ENCODE assay signal across 10 cellular contexts in the genomic region with DNA sequence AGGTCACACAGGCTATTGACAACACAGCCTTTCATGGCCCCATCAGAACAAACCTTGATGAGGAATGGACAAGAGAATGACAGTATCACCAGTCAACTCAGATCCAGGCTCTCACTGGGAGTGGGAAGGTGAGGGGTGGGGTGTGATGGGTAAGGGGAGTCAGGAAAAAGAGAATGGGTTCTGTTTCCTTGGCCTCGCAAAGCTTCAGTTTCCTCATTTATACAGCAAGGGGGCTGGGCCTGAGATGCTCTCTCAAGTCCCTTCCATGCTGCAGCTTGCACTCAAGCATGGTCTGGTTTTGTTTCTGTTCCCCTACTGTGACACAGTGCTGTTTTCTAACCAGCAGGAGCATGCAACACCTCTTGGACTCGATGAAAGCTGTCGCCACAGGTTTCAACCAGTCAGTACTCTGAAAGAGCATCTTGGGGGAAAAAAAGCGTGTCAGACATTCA.
DNase-seq lines count a peak whose midpoint lies in the region; ATAC-seq and TF ChIP-seq lines count a peak whose summit lies in the region.
"Had no signal": no experiment of that assay in that cellular context is flagged by ENCODE, and none has a peak within 500 bp of the region (broad histone marks: within the 10 kb centered on the region; RNA-seq: fewer than 3 reads in every experiment).

No MANE protein-coding gene starts in this region.

- H3K9me3 ChIP-seq in A673 (ENCODE audit: low read depth, low read length, poor library complexity, severe bottlenecking), result no peaks in the 10 kb centered on the region

- CTCF ChIA-PET in A673 (lab: Charles Lee), result no interaction called here

- H3K4me3 ChIP-seq in A673 (ENCODE audit: low read depth, low read length, poor library complexity, severe bottlenecking), result no peak overlapping the region

- BruUV-seq in A673 (replicated peaks; lab: Mats Ljungman, UMichigan), result no TSS peak

- H3K27ac Mint-ChIP-seq in stimulated activated naive B cell treated with anti-CD40 and anti-IgM and Interleukin-4, amounts not matched to agents 10 μg/mL and 1 μg/mL and 100 μg/mL, for 72 hours, result peak overlapping the region; percentile 70

- intact Hi-C loops in A673 (cut with micrococcal nuclease; ENCODE audit: unreplicated experiment), result no loop called here

- no peak for TF ChIP-seq CTCF in A673 (conservative IDR thresholded peaks at IDR 0.05; ENCODE audit: low read depth, low read length)

- DNase-seq in stimulated activated naive B cell treated with anti-CD40 and anti-IgM and Interleukin-4, amounts not matched to agents 10 μg/mL and 1 μg/mL and 100 μg/mL, for 72 hours, result peak; percentile 76
- DNase-seq in A673 (ENCODE audit: low spot score), result no peak
- no peak for DNase-seq in OCI-M1 (lab: John Stamatoyannopoulos, UW)
- no peak for DNase-seq in activated naive CD4-positive, alpha-beta T cell treated with anti-CD3 and anti-CD28 coated beads, Interleukin-2, amount 50 U/mL, for 16 hours
- DNase-seq: kidney glomerular epithelial cell, NCI-H1092 treated with DMSO at 0.1 percent for 48 hours had no signal

- H3K36me3 Mint-ChIP-seq in stimulated activated naive B cell treated with anti-CD40 and anti-IgM and Interleukin-4, amounts not matched to agents 10 μg/mL and 1 μg/mL and 100 μg/mL, for 72 hours, result no peaks in the 10 kb centered on the region

- no peaks in the 10 kb centered on the region for H3K27me3 Mint-ChIP-seq in stimulated activated naive B cell treated with anti-CD40 and anti-IgM and Interleukin-4, amounts not matched to agents 10 μg/mL and 1 μg/mL and 100 μg/mL, for 72 hours

- H3K4me1 ChIP-seq in A673 (ENCODE audit: insufficient read depth, low read length, poor library complexity, severe bottlenecking), result no peaks in the 10 kb centered on the region

- no peak overlapping the region for H3K27ac ChIP-seq in A673 (ENCODE audit: low read depth, low read length, poor library complexity, severe bottlenecking)

- no peaks in the 10 kb centered on the region for H3K9me3 Mint-ChIP-seq in stimulated activated naive B cell treated with anti-CD40 and anti-IgM and Interleukin-4, amounts not matched to agents 10 μg/mL and 1 μg/mL and 100 μg/mL, for 72 hours

- H3K4me3 Mint-ChIP-seq in stimulated activated naive B cell treated with anti-CD40 and anti-IgM and Interleukin-4, amounts not matched to agents 10 μg/mL and 1 μg/mL and 100 μg/mL, for 72 hours, result peak overlapping the region; percentile 13 to 56

- H3K36me3 ChIP-seq in A673 (ENCODE audit: insufficient read depth, low read length, poor library complexity, severe bottlenecking), result no peaks in the 10 kb centered on the region

- peaks cover 27 to 39% of the 10 kb centered on the region in 2 donors for H3K4me1 Mint-ChIP-seq in stimulated activated naive B cell treated with anti-CD40 and anti-IgM and Interleukin-4, amounts not matched to agents 10 μg/mL and 1 μg/mL and 100 μg/mL, for 72 hours

- POLR2A ChIA-PET in A673 (lab: Charles Lee; ENCODE audit: low non-redundant PET), result no interaction called here

- ATAC-seq in GM19035 (IDR thresholded peaks at IDR 0.05; ENCODE audit: unreplicated experiment) (peak; percentile 93), HG02678 (IDR thresholded peaks at IDR 0.05; ENCODE audit: unreplicated experiment) (peak; percentile 90), HG03571 (IDR thresholded peaks at IDR 0.05; ENCODE audit: unreplicated experiment) (peak; percentile 92)
- ATAC-seq in stimulated activated naive B cell treated with anti-CD40 and anti-IgM and Interleukin-4, amounts not matched to agents 10 μg/mL and 1 μg/mL and 100 μg/mL, for 72 hours (replicated peaks), result peak; percentile 98 to 99
- ATAC-seq: sciatic nerve had no signal

- H3K27me3 ChIP-seq in A673 (replicated peaks; ENCODE audit: insufficient read depth, low read depth, low read length, poor library complexity), result no peaks in the 10 kb centered on the region
